Comparison of ENCODE assay signal across 11 cellular contexts in genomic region chr10:99555371-99556224, GRCh38. TPM values are rescaled to one million over a fixed set of nuclear protein-coding genes. Genes with fewer than 3 reads are reported as not detected.
A peak's percentile ranks its signal among the peaks of the same experiment; 100 is the strongest.
DNase-seq lines count a peak whose midpoint lies in the region; ATAC-seq, FAIRE-seq and TF ChIP-seq lines count a peak whose summit lies in the region.
"Had no signal": no experiment of that assay in that cellular context is flagged by ENCODE, and none has a peak within 500 bp of the region (broad histone marks: within the 10 kb centered on the region; RNA-seq: fewer than 3 reads in every experiment).

No MANE protein-coding gene starts in this region.

- no TSS peak for BruUV-seq in OCI-LY7 (replicated peaks; lab: Mats Ljungman, UMichigan)

- CTCF ChIA-PET in OCI-LY7 (lab: Charles Lee; ENCODE audit: unreplicated experiment): interaction anchor here (1.1 kb wide), 1 partner anchor 119 kb away, joined by 4 read pairs; no protein-coding TSS in a partner anchor

- POLR2A ChIA-PET in OCI-LY7 (lab: Charles Lee): interaction anchor here (0.7 kb wide), 1 partner anchor 95 kb away, joined by 3 read pairs; no protein-coding TSS in a partner anchor

- intact Hi-C loops in OCI-LY7 (cut with micrococcal nuclease; ENCODE audit: unreplicated experiment): no loop called here

- peak; percentile 44 for DNase-seq in NK-92 treated with Interleukin-12 subunit alpha and Interleukin-12 subunit beta, amount 100 ng/mL, for 24 hours (lab: John Stamatoyannopoulos, UW)
- DNase-seq in NK-92 (lab: John Stamatoyannopoulos, UW; ENCODE audit: unreplicated experiment) (no peak), left kidney (ENCODE audit: low read depth, low spot score) (peak; percentile 46), OCI-LY7 (ENCODE audit: low spot score) (no peak), D721Med (ENCODE audit: insufficient read length, low spot score) (no peak)
- no peak for DNase-seq in effector CD8-positive, alpha-beta T cell (lab: John Stamatoyannopoulos, UW)
- DNase-seq: NCI-H1105, upper lobe of left lung had no signal

- no peak overlapping the region for H3K27ac ChIP-seq in OCI-LY7 (ENCODE audit: low read depth, low read length, poor library complexity, severe bottlenecking)
- H3K27ac ChIP-seq: upper lobe of left lung had no signal

- H3K4me3 ChIP-seq in OCI-LY7 (ENCODE audit: low read depth, low read length, poor library complexity, severe bottlenecking): no peak overlapping the region
- H3K4me3 ChIP-seq: upper lobe of left lung had no signal

- no peaks in the 10 kb centered on the region for H3K9me3 ChIP-seq in OCI-LY7 (ENCODE audit: low read length)
- H3K9me3 ChIP-seq: upper lobe of left lung had no signal

- H2AFZ ChIP-seq in OCI-LY7 (ENCODE audit: low read length): no peak overlapping the region

- no peaks in the 10 kb centered on the region for H3K36me3 ChIP-seq in OCI-LY7 (ENCODE audit: insufficient read depth, low read length)
- H3K36me3 ChIP-seq: upper lobe of left lung had no signal

- peak; percentile 84 for ATAC-seq in GM21825 (IDR thresholded peaks at IDR 0.05; ENCODE audit: unreplicated experiment)
- ATAC-seq in HG03432 (IDR thresholded peaks at IDR 0.05; ENCODE audit: unreplicated experiment): peak; percentile 88

- FAIRE-seq in D721Med (lab: Jason Lieb, UNC): no peak
- FAIRE-seq: A204.1 had no signal

- no peaks in the 10 kb centered on the region for H3K9me2 ChIP-seq in OCI-LY7 (ENCODE audit: insufficient read depth, low read length)

- TF ChIP-seq CTCF in OCI-LY7 (conservative IDR thresholded peaks at IDR 0.05; ENCODE audit: low read length) (no peak), D721Med (IDR thresholded peaks at IDR 0.05; ENCODE audit: insufficient read depth, missing control alignments) (no peak)

- H3K4me2 ChIP-seq in OCI-LY7 (ENCODE audit: low read length): no peak overlapping the region

- H4K20me1 ChIP-seq in OCI-LY7 (ENCODE audit: insufficient read depth, low read length): no peaks in the 10 kb centered on the region

- H3K4me1 ChIP-seq in OCI-LY7 (ENCODE audit: insufficient read depth, low read length, poor library complexity, severe bottlenecking): no peaks in the 10 kb centered on the region
- H3K4me1 ChIP-seq: upper lobe of left lung had no signal

- H3K79me2 ChIP-seq in OCI-LY7 (ENCODE audit: insufficient read depth, low read depth, low read length): no peaks in the 10 kb centered on the region

RNA-seq across cellular contexts. Expression of gene NKX2-3, which starts 22.9 kb away (rescaled TPM):
- total RNA-seq in OCI-LY7 (2014; rRNA removed; shearing (Covaris generic)): not detected in 2 replicates
- not detected in 2 replicates for total RNA-seq in OCI-LY7 (2022)

Comparison
In these comparisons a context has a peak if more than half of its experiments do, and no peak if none do; other contexts are left out.
1. DNase-seq: peak in NK-92 treated with Interleukin-12 subunit alpha and Interleukin-12 subunit beta, amount 100 ng/mL, for 24 hours (single experiment) and left kidney (single experiment); none in NK-92 (single experiment), OCI-LY7 (single experiment), effector CD8-positive, alpha-beta T cell (single experiment) and D721Med (single experiment).